11 cellular contexts compared by ENCODE assay signal in the genomic region with DNA sequence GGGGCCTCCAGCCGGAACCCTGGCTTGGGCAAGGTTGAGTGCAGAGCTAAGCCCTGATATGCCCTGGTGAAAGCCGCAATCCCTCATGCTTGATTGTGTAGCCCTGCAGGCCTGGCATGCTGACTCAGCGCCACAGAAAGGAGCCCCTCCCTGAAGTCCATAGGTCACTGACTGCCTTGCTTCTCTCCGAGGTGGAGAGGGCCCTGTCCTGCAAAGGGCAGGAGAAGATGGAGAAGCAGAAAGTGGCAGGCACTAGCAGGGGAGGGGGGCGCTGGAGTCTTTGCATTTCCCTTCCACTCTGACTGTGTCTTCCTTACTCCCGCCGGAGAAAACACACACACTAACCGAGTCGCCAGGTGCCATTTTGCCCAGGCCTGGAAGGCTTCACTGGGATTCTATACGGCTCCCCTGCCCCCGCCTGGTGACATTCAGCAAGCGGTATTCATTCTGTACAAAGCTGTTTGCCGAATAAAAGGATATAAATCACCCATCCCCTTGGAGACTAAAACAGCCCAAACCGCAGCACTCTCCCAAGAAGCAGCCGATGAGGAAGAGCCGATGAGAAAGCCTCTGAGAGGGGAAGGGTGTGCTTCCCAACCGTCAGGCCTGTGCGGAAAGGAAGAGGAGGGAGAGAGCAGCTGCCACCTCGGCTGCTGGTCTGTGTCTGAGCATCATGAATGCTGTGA.
DNase-seq lines count a peak whose midpoint lies in the region; ATAC-seq, FAIRE-seq and TF ChIP-seq lines count a peak whose summit lies in the region.
"Had no signal": no experiment of that assay in that cellular context is flagged by ENCODE, and none has a peak within 500 bp of the region (broad histone marks: within the 10 kb centered on the region; RNA-seq: fewer than 3 reads in every experiment).

No MANE protein-coding gene starts in this region.

- ATAC-seq in mucosa of descending colon, result peak; percentile 94
- ATAC-seq: gastrocnemius medialis, natural killer cell had no signal

- intact Hi-C loops in Caco-2 (cut with micrococcal nuclease; ENCODE audit: unreplicated experiment), result loop anchor here (5.0 kb wide), 1 partner anchor 37 kb away; no protein-coding TSS in a partner anchor
- intact Hi-C loops in mucosa of descending colon (cut with DNase I, micrococcal nuclease), result no loop called here
- intact Hi-C loops in activated T-helper 1 cell treated with anti-CD3 and anti-CD28 coated beads, Interleukin-12 subunit alpha, Interleukin-12 subunit beta, Interleukin-2, Interleukin-4 antibody, amounts not matched to agents 30 ng/mL and 10 ng/mL and 1 ng/mL, durations not matched to agents 14 hours and 24 hours and 36 hours (cut with micrococcal nuclease), result no loop called here

- no peak overlapping the region for H3K27ac ChIP-seq in MM.1S (ENCODE audit: low read length)
- no peak overlapping the region for H3K27ac ChIP-seq in astrocyte (ENCODE audit: low read depth, low read length)
- H3K27ac ChIP-seq: gastrocnemius medialis had no signal

- H3K9me3 Mint-ChIP-seq in Caco-2 (ENCODE audit: unreplicated experiment), result no peaks in the 10 kb centered on the region
- H3K9me3 Mint-ChIP-seq in astrocyte (ENCODE audit: unreplicated experiment), result peaks cover 6% of the 10 kb centered on the region
- no peaks in the 10 kb centered on the region for H3K9me3 Mint-ChIP-seq in activated T-helper 1 cell treated with anti-CD3 and anti-CD28 coated beads, Interleukin-12 subunit alpha, Interleukin-12 subunit beta, Interleukin-2, Interleukin-4 antibody, amounts not matched to agents 30 ng/mL and 10 ng/mL and 1 ng/mL, durations not matched to agents 14 hours and 24 hours and 36 hours
- H3K9me3 Mint-ChIP-seq: natural killer cell had no signal

- H3K4me3 Mint-ChIP-seq in Caco-2 (ENCODE audit: unreplicated experiment) (peak overlapping the region; percentile 47), astrocyte (ENCODE audit: unreplicated experiment) (no peak overlapping the region)
- no peak overlapping the region for H3K4me3 Mint-ChIP-seq in activated T-helper 1 cell treated with anti-CD3 and anti-CD28 coated beads, Interleukin-12 subunit alpha, Interleukin-12 subunit beta, Interleukin-2, Interleukin-4 antibody, amounts not matched to agents 30 ng/mL and 10 ng/mL and 1 ng/mL, durations not matched to agents 14 hours and 24 hours and 36 hours
- H3K4me3 Mint-ChIP-seq: natural killer cell had no signal

- H3K27me3 ChIP-seq in Caco-2 (replicated peaks; ENCODE audit: control insufficient read depth, insufficient read depth, low read length) (no peaks in the 10 kb centered on the region), MM.1S (replicated peaks; ENCODE audit: insufficient read depth, low read length) (peaks cover 43% of the 10 kb centered on the region), astrocyte (ENCODE audit: insufficient read depth, low read length) (peaks cover 32% of the 10 kb centered on the region)

- H3K4me2 ChIP-seq in MM.1S (ENCODE audit: low read depth, low read length) (peak overlapping the region; percentile 57), astrocyte (ENCODE audit: low read length) (peak overlapping the region; percentile 46)

- H3K79me2 ChIP-seq in MM.1S (ENCODE audit: low read length) (no peaks in the 10 kb centered on the region), astrocyte (ENCODE audit: insufficient read depth, low read length) (no peaks in the 10 kb centered on the region)

- BruUV-seq in Caco-2 (replicated peaks; lab: Mats Ljungman, UMichigan), result no TSS peak

- H3K36me3 Mint-ChIP-seq in Caco-2 (ENCODE audit: insufficient read depth, unreplicated experiment) (no peaks in the 10 kb centered on the region), astrocyte (ENCODE audit: low read depth, unreplicated experiment) (no peaks in the 10 kb centered on the region)
- no peaks in the 10 kb centered on the region for H3K36me3 Mint-ChIP-seq in activated T-helper 1 cell treated with anti-CD3 and anti-CD28 coated beads, Interleukin-12 subunit alpha, Interleukin-12 subunit beta, Interleukin-2, Interleukin-4 antibody, amounts not matched to agents 30 ng/mL and 10 ng/mL and 1 ng/mL, durations not matched to agents 14 hours and 24 hours and 36 hours (ENCODE audit: low read depth)
- H3K36me3 Mint-ChIP-seq: natural killer cell had no signal

- POLR2A ChIA-PET in Caco-2 (lab: Charles Lee), result interaction anchor here (0.5 to 1.0 kb wide), 2 partner anchors 9 to 17 kb away, joined by 3 read pairs; no protein-coding TSS in a partner anchor

- H4K20me1 ChIP-seq in MM.1S (ENCODE audit: insufficient read depth, low read length) (no peaks in the 10 kb centered on the region), astrocyte (ENCODE audit: insufficient read depth, low read length) (no peaks in the 10 kb centered on the region)

- TF ChIP-seq CTCF in Caco-2 (IDR thresholded peaks at IDR 0.05; ENCODE audit: insufficient read depth in 1 of 2, low read depth in 1 of 2, low read length in 1 of 2, severe bottlenecking in 1 of 2, unreplicated experiment in 1 of 2) (no peak), MM.1S (IDR thresholded peaks at IDR 0.05; ENCODE audit: low read length) (no peak), astrocyte (IDR thresholded peaks at IDR 0.05; ENCODE audit: insufficient read depth, low read depth, low read length) (no peak), mucosa of descending colon (IDR thresholded peaks at IDR 0.05) (no peak)

- no peaks in the 10 kb centered on the region for H3K27me3 Mint-ChIP-seq in Caco-2 (ENCODE audit: insufficient read depth, unreplicated experiment)
- H3K27me3 Mint-ChIP-seq in astrocyte (ENCODE audit: low read depth, unreplicated experiment), result peaks cover 66% of the 10 kb centered on the region
- peaks cover 16% of the 10 kb centered on the region for H3K27me3 Mint-ChIP-seq in activated T-helper 1 cell treated with anti-CD3 and anti-CD28 coated beads, Interleukin-12 subunit alpha, Interleukin-12 subunit beta, Interleukin-2, Interleukin-4 antibody, amounts not matched to agents 30 ng/mL and 10 ng/mL and 1 ng/mL, durations not matched to agents 14 hours and 24 hours and 36 hours (ENCODE audit: insufficient read depth)

- H2AFZ ChIP-seq in MM.1S (ENCODE audit: low read length) (peak overlapping the region; percentile 77), astrocyte (ENCODE audit: low read depth, low read length) (peak overlapping the region; percentile 52)

- peaks cover 47% of the 10 kb centered on the region for H3K4me1 ChIP-seq in Caco-2
- peaks cover 14% of the 10 kb centered on the region; the same call in 1 of the 2 replicates for H3K4me1 ChIP-seq in MM.1S (ENCODE audit: low read length)
- peaks cover 10% of the 10 kb centered on the region for H3K4me1 ChIP-seq in astrocyte (ENCODE audit: insufficient read depth, low read length)
- peaks cover 10% of the 10 kb centered on the region for H3K4me1 ChIP-seq in mucosa of descending colon (ENCODE audit: low read depth)
- H3K4me1 ChIP-seq: gastrocnemius medialis had no signal

- FAIRE-seq in astrocyte (lab: Jason Lieb, UNC), result no peak

- H3K9me3 ChIP-seq in Caco-2 (no peaks in the 10 kb centered on the region), MM.1S (replicated peaks; ENCODE audit: insufficient read depth, low read length) (no peaks in the 10 kb centered on the region), astrocyte (ENCODE audit: insufficient read depth, low read depth, low read length) (no peaks in the 10 kb centered on the region), mucosa of descending colon (no peaks in the 10 kb centered on the region)
- H3K9me3 ChIP-seq: gastrocnemius medialis had no signal

- no peaks in the 10 kb centered on the region for H3F3A ChIP-seq in MM.1S (ENCODE audit: insufficient read depth, low read length)

- no peaks in the 10 kb centered on the region for H3K9me2 ChIP-seq in MM.1S (replicated peaks; ENCODE audit: insufficient read depth, low read length)

- H3K4me3 ChIP-seq in Caco-2 (ENCODE audit: low read depth, low read length) (no peak overlapping the region), MM.1S (ENCODE audit: low read length) (peak overlapping the region; percentile 26), astrocyte (ENCODE audit: insufficient read depth, low read depth, low read length) (no peak overlapping the region), mucosa of descending colon (no peak overlapping the region)
- H3K4me3 ChIP-seq: gastrocnemius medialis had no signal

- CTCF ChIA-PET in Caco-2 (lab: Charles Lee), result interaction anchor here (1.0 to 1.6 kb wide), 3 partner anchors 9 to 44 kb away, joined by 3 to 8 read pairs (median 4); no protein-coding TSS in a partner anchor

- H3K9ac ChIP-seq in MM.1S (ENCODE audit: low read length) (no peak overlapping the region), astrocyte (ENCODE audit: low read length) (no peak overlapping the region)

- DNase-seq in Caco-2 (peak; percentile 81 to 89), MM.1S (no peak), astrocyte (ENCODE audit: low read depth) (peak; percentile 17), mucosa of descending colon (peak; percentile 73 to 77 (median 75)), NCI-H1048 (lab: John Stamatoyannopoulos, UW) (no peak), GM03348 (ENCODE audit: low spot score) (no peak), dedifferentiated amniotic fluid mesenchymal stem cell (ENCODE audit: extremely low spot score) (no peak)
- DNase-seq in activated T-helper 1 cell treated with anti-CD3 and anti-CD28 coated beads, Interleukin-12 subunit alpha, Interleukin-12 subunit beta, Interleukin-2, Interleukin-4 antibody, amounts not matched to agents 30 ng/mL and 10 ng/mL and 1 ng/mL, durations not matched to agents 14 hours and 24 hours and 36 hours (ENCODE audit: low spot score), result no peak
- DNase-seq: gastrocnemius medialis, natural killer cell, NCI-H446 treated with DMSO at 0.1 percent for 48 hours had no signal

- peaks cover 55% of the 10 kb centered on the region for H3K4me1 Mint-ChIP-seq in Caco-2 (ENCODE audit: low read depth, unreplicated experiment)
- H3K4me1 Mint-ChIP-seq in astrocyte (ENCODE audit: low read depth, unreplicated experiment), result peaks cover 11% of the 10 kb centered on the region
- no peaks in the 10 kb centered on the region for H3K4me1 Mint-ChIP-seq in activated T-helper 1 cell treated with anti-CD3 and anti-CD28 coated beads, Interleukin-12 subunit alpha, Interleukin-12 subunit beta, Interleukin-2, Interleukin-4 antibody, amounts not matched to agents 30 ng/mL and 10 ng/mL and 1 ng/mL, durations not matched to agents 14 hours and 24 hours and 36 hours (ENCODE audit: low read depth)

- H3K27ac Mint-ChIP-seq in Caco-2 (ENCODE audit: unreplicated experiment) (peak overlapping the region; percentile 82), astrocyte (ENCODE audit: unreplicated experiment) (no peak overlapping the region)
- no peak overlapping the region for H3K27ac Mint-ChIP-seq in activated T-helper 1 cell treated with anti-CD3 and anti-CD28 coated beads, Interleukin-12 subunit alpha, Interleukin-12 subunit beta, Interleukin-2, Interleukin-4 antibody, amounts not matched to agents 30 ng/mL and 10 ng/mL and 1 ng/mL, durations not matched to agents 14 hours and 24 hours and 36 hours
- H3K27ac Mint-ChIP-seq: natural killer cell had no signal

- H3K36me3 ChIP-seq in Caco-2 (ENCODE audit: control insufficient read depth, insufficient read depth, low read length), result no peaks in the 10 kb centered on the region
- H3K36me3 ChIP-seq in MM.1S (replicated peaks; ENCODE audit: insufficient read depth, low read length), result no peaks in the 10 kb centered on the region
- no peaks in the 10 kb centered on the region for H3K36me3 ChIP-seq in astrocyte (ENCODE audit: insufficient read depth, low read length)
- H3K36me3 ChIP-seq in mucosa of descending colon (ENCODE audit: low read depth), result no peaks in the 10 kb centered on the region
- H3K36me3 ChIP-seq: gastrocnemius medialis had no signal

Comparison
In these comparisons a context has a peak if more than half of its experiments do, and no peak if none do; other contexts are left out.
1. DNase-seq: peak in Caco-2 (2 of 2), astrocyte (single experiment) and mucosa of descending colon (3 of 3); none in MM.1S (single experiment), NCI-H1048 (single experiment), GM03348 (single experiment), dedifferentiated amniotic fluid mesenchymal stem cell (single experiment) and activated T-helper 1 cell treated with anti-CD3 and anti-CD28 coated beads, Interleukin-12 subunit alpha, Interleukin-12 subunit beta, Interleukin-2, Interleukin-4 antibody, amounts not matched to agents 30 ng/mL and 10 ng/mL and 1 ng/mL, durations not matched to agents 14 hours and 24 hours and 36 hours (single experiment).